In genomic region chr20:12790856-12791255, GRCh38 we compare ENCODE assay signal across 29 cellular contexts.
"Had no signal": no experiment of that assay in that cellular context is flagged by ENCODE, and none has a peak within 500 bp of the region (broad histone marks: within the 10 kb centered on the region; RNA-seq: fewer than 3 reads in every experiment).

No MANE protein-coding gene starts in this region.

- ATAC-seq: esophagus mucosa; gastroesophageal sphincter; heart right ventricle; left cardiac atrium; naive thymus-derived CD8-positive, alpha-beta T cell; sciatic nerve; stimulated activated naive CD8-positive, alpha-beta T cell treated with anti-CD3 and anti-CD28 coated beads, Interleukin-15, amount 100 ng/mL, for 72 hours had no signal

- H3K27me3 Mint-ChIP-seq: dendritic cell treated with granulocyte-macrophage colony-stimulating factor and Interleukin-4, amounts not matched to agents 40 ng/mL and 50 ng/mL, for 4 days; memory B cell; stimulated activated naive CD8-positive, alpha-beta T cell treated with anti-CD3 and anti-CD28 coated beads, Interleukin-15, amount 100 ng/mL, for 72 hours had no signal

- H3K4me3 Mint-ChIP-seq: dendritic cell treated with granulocyte-macrophage colony-stimulating factor and Interleukin-4, amounts not matched to agents 40 ng/mL and 50 ng/mL, for 4 days; endodermal cell; memory B cell; naive thymus-derived CD8-positive, alpha-beta T cell; neural crest cell; stimulated activated naive CD8-positive, alpha-beta T cell treated with anti-CD3 and anti-CD28 coated beads, Interleukin-15, amount 100 ng/mL, for 72 hours had no signal

- H3K4me1 ChIP-seq: colonic mucosa, gastroesophageal sphincter, heart right ventricle, left ventricle myocardium inferior, prostate gland, right atrium auricular region, suprapubic skin, thyroid gland, vagina had no signal

- H3K4me2 ChIP-seq: smooth muscle cell had no signal

- H3K27me3 ChIP-seq: colonic mucosa, gastroesophageal sphincter, heart right ventricle, right atrium auricular region, suprapubic skin, thyroid gland, vagina had no signal

- H3K9me3 ChIP-seq: colonic mucosa, gastroesophageal sphincter, heart right ventricle, left ventricle myocardium inferior, prostate gland, right atrium auricular region, suprapubic skin, thyroid gland, vagina had no signal

- H3K36me3 Mint-ChIP-seq: memory B cell; naive thymus-derived CD8-positive, alpha-beta T cell had no signal

- DNase-seq: colonic mucosa; effector CD8-positive, alpha-beta T cell; endodermal cell; foreskin fibroblast; heart right ventricle; hippocampal formation; left cardiac atrium; left ventricle myocardium inferior; naive thymus-derived CD8-positive, alpha-beta T cell; stimulated activated CD4-positive, alpha-beta T cell treated with anti-CD3 and anti-CD28 coated beads, Interleukin-12 subunit alpha, Interleukin-12 subunit beta, amount 100 ng/mL, for 4 hours; stimulated activated CD4-positive, alpha-beta T cell treated with anti-CD3 and anti-CD28 coated beads, Interleukin-1b, Interleukin-23, amount 100 ng/mL, for 48 hours; stimulated activated CD4-positive, alpha-beta T cell treated with anti-CD3 and anti-CD28 coated beads, Interleukin-4, amount 100 ng/mL, for 1 hour; stimulated activated CD8-positive, alpha-beta memory T cell treated with anti-CD3 and anti-CD28 coated beads, Interleukin-4, amount 100 ng/mL, for 48 hours; stimulated activated naive CD4-positive, alpha-beta T cell; stimulated activated naive CD8-positive, alpha-beta T cell treated with anti-CD3 and anti-CD28 coated beads, Interleukin-15, amount 100 ng/mL, for 72 hours; thyroid gland; trophoblast cell had no signal

- H3K4me1 Mint-ChIP-seq: memory B cell; naive thymus-derived CD8-positive, alpha-beta T cell; stimulated activated naive CD8-positive, alpha-beta T cell treated with anti-CD3 and anti-CD28 coated beads, Interleukin-15, amount 100 ng/mL, for 72 hours had no signal

- H3K27ac ChIP-seq: colonic mucosa, epithelial cell of prostate, gastroesophageal sphincter, heart right ventricle, left ventricle myocardium inferior, prostate gland, right atrium auricular region, suprapubic skin, thyroid gland, vagina had no signal

- H3K27ac Mint-ChIP-seq: dendritic cell treated with granulocyte-macrophage colony-stimulating factor and Interleukin-4, amounts not matched to agents 40 ng/mL and 50 ng/mL, for 4 days; endodermal cell; memory B cell; naive thymus-derived CD8-positive, alpha-beta T cell; stimulated activated naive CD8-positive, alpha-beta T cell treated with anti-CD3 and anti-CD28 coated beads, Interleukin-15, amount 100 ng/mL, for 72 hours had no signal

- H3K9me3 Mint-ChIP-seq: endodermal cell, neural crest cell had no signal
